Comparison of ENCODE assay signal across 17 cellular contexts in genomic region chr14:39094515-39094914, GRCh38. TPM values are rescaled to one million over a fixed set of nuclear protein-coding genes. Genes with fewer than 3 reads are reported as not detected.
DNase-seq lines count a peak whose midpoint lies in the region; ATAC-seq and TF ChIP-seq lines count a peak whose summit lies in the region.
"Had no signal": no experiment of that assay in that cellular context is flagged by ENCODE, and none has a peak within 500 bp of the region (broad histone marks: within the 10 kb centered on the region; RNA-seq: fewer than 3 reads in every experiment).

No MANE protein-coding gene starts in this region.

- TF ChIP-seq CTCF in CD8-positive, alpha-beta T cell (IDR thresholded peaks at IDR 0.05), result no peak
- TF ChIP-seq CTCF in progenitor cell of endocrine pancreas (IDR thresholded peaks at IDR 0.05; ENCODE audit: unreplicated experiment), result no peak

- POLR2A ChIA-PET in CD8-positive, alpha-beta T cell (lab: Charles Lee), result no interaction called here

- H3K27ac Mint-ChIP-seq in activated naive CD4-positive, alpha-beta T cell treated with anti-CD3 and anti-CD28 coated beads, Interleukin-2, amount 50 U/mL, for 24 hours, result peak overlapping the region; percentile 71
- H3K27ac Mint-ChIP-seq in activated naive CD4-positive, alpha-beta T cell treated with anti-CD3 and anti-CD28 coated beads, Interleukin-2, amount 10 ng/mL, durations not matched to agents 7 days and 5 days, result no peak overlapping the region
- H3K27ac Mint-ChIP-seq in CD8-positive, alpha-beta T cell, result peak overlapping the region; percentile 55
- peak overlapping the region; percentile 71 for H3K27ac Mint-ChIP-seq in activated T-helper 1 cell treated with anti-CD3 and anti-CD28 coated beads, Interleukin-12 subunit alpha, Interleukin-12 subunit beta, Interleukin-2, Interleukin-4 antibody, amounts not matched to agents 30 ng/mL and 10 ng/mL and 1 ng/mL, durations not matched to agents 14 hours and 24 hours and 36 hours
- H3K27ac Mint-ChIP-seq in progenitor cell of endocrine pancreas, result peak overlapping the region; percentile 5
- no peak overlapping the region for H3K27ac Mint-ChIP-seq in activated CD8-positive, alpha-beta memory T cell treated with anti-CD3 and anti-CD28 coated beads, Interleukin-2, amount 10 ng/mL, durations not matched to agents 7 days and 5 days
- H3K27ac Mint-ChIP-seq: GM23338 had no signal

- H3K4me3 ChIP-seq in CD8-positive, alpha-beta T cell (ENCODE audit: low read depth, low read length), result no peak overlapping the region
- H3K4me3 ChIP-seq: GM23338 had no signal

- H3K36me3 ChIP-seq in CD8-positive, alpha-beta T cell (ENCODE audit: insufficient read depth, low read length), result peaks cover 9% of the 10 kb centered on the region

- no peak overlapping the region for H3K27ac ChIP-seq in CD8-positive, alpha-beta T cell (ENCODE audit: low read depth, low read length)

- no peak for ATAC-seq in CD8-positive, alpha-beta T cell
- no peak for ATAC-seq in HG03139 (IDR thresholded peaks at IDR 0.05; ENCODE audit: unreplicated experiment)
- no peak for ATAC-seq in activated CD8-positive, alpha-beta memory T cell treated with anti-CD3 and anti-CD28 coated beads, Interleukin-2, amount 10 ng/mL, durations not matched to agents 7 days and 5 days
- ATAC-seq: GM23338 had no signal

- peaks cover 14% of the 10 kb centered on the region for H3K36me3 Mint-ChIP-seq in activated naive CD4-positive, alpha-beta T cell treated with anti-CD3 and anti-CD28 coated beads, Interleukin-2, amount 50 U/mL, for 24 hours
- H3K36me3 Mint-ChIP-seq in activated naive CD4-positive, alpha-beta T cell treated with anti-CD3 and anti-CD28 coated beads, Interleukin-2, amount 10 ng/mL, durations not matched to agents 7 days and 5 days, result peaks cover 39% of the 10 kb centered on the region
- peaks cover 58% of the 10 kb centered on the region for H3K36me3 Mint-ChIP-seq in CD8-positive, alpha-beta T cell
- H3K36me3 Mint-ChIP-seq in activated T-helper 1 cell treated with anti-CD3 and anti-CD28 coated beads, Interleukin-12 subunit alpha, Interleukin-12 subunit beta, Interleukin-2, Interleukin-4 antibody, amounts not matched to agents 30 ng/mL and 10 ng/mL and 1 ng/mL, durations not matched to agents 14 hours and 24 hours and 36 hours (ENCODE audit: low read depth), result peaks cover 33% of the 10 kb centered on the region
- peaks cover 26% of the 10 kb centered on the region for H3K36me3 Mint-ChIP-seq in progenitor cell of endocrine pancreas (ENCODE audit: insufficient read depth)
- H3K36me3 Mint-ChIP-seq in activated CD8-positive, alpha-beta memory T cell treated with anti-CD3 and anti-CD28 coated beads, Interleukin-2, amount 10 ng/mL, durations not matched to agents 7 days and 5 days, result peaks cover 51% of the 10 kb centered on the region

- CTCF ChIA-PET in activated naive CD4-positive, alpha-beta T cell treated with anti-CD3 and anti-CD28 coated beads, Interleukin-2, amount 10 ng/mL, durations not matched to agents 7 days and 5 days (lab: Charles Lee), result interaction anchor here (0.7 to 1.0 kb wide), 2 partner anchors 54 to 258 kb away, joined by 3 read pairs; no protein-coding TSS in a partner anchor
- CTCF ChIA-PET in CD8-positive, alpha-beta T cell (lab: Charles Lee), result no interaction called here
- CTCF ChIA-PET in activated CD8-positive, alpha-beta memory T cell treated with anti-CD3 and anti-CD28 coated beads, Interleukin-2, amount 10 ng/mL, durations not matched to agents 7 days and 5 days (lab: Charles Lee), result interaction anchor here (0.9 to 1.1 kb wide), 2 partner anchors 13 to 288 kb away, joined by 3 read pairs; no protein-coding TSS in a partner anchor

- no peaks in the 10 kb centered on the region for H3K9me3 Mint-ChIP-seq in activated naive CD4-positive, alpha-beta T cell treated with anti-CD3 and anti-CD28 coated beads, Interleukin-2, amount 50 U/mL, for 24 hours
- H3K9me3 Mint-ChIP-seq in activated naive CD4-positive, alpha-beta T cell treated with anti-CD3 and anti-CD28 coated beads, Interleukin-2, amount 10 ng/mL, durations not matched to agents 7 days and 5 days, result no peaks in the 10 kb centered on the region
- H3K9me3 Mint-ChIP-seq in CD8-positive, alpha-beta T cell, result no peaks in the 10 kb centered on the region
- no peaks in the 10 kb centered on the region for H3K9me3 Mint-ChIP-seq in activated T-helper 1 cell treated with anti-CD3 and anti-CD28 coated beads, Interleukin-12 subunit alpha, Interleukin-12 subunit beta, Interleukin-2, Interleukin-4 antibody, amounts not matched to agents 30 ng/mL and 10 ng/mL and 1 ng/mL, durations not matched to agents 14 hours and 24 hours and 36 hours
- H3K9me3 Mint-ChIP-seq in progenitor cell of endocrine pancreas (ENCODE audit: low read depth), result no peaks in the 10 kb centered on the region
- no peaks in the 10 kb centered on the region for H3K9me3 Mint-ChIP-seq in activated CD8-positive, alpha-beta memory T cell treated with anti-CD3 and anti-CD28 coated beads, Interleukin-2, amount 10 ng/mL, durations not matched to agents 7 days and 5 days (ENCODE audit: low read depth)
- H3K9me3 Mint-ChIP-seq: GM23338 had no signal

- DNase-seq in activated naive CD4-positive, alpha-beta T cell treated with anti-CD3 and anti-CD28 coated beads, Interleukin-2, amount 10 ng/mL, durations not matched to agents 7 days and 5 days, result no peak
- DNase-seq in CD8-positive, alpha-beta T cell, result no peak
- no peak for DNase-seq in activated T-helper 1 cell treated with anti-CD3 and anti-CD28 coated beads, Interleukin-12 subunit alpha, Interleukin-12 subunit beta, Interleukin-2, Interleukin-4 antibody, amounts not matched to agents 30 ng/mL and 10 ng/mL and 1 ng/mL, durations not matched to agents 14 hours and 24 hours and 36 hours (ENCODE audit: low spot score)
- no peak for DNase-seq in progenitor cell of endocrine pancreas (ENCODE audit: low spot score, unreplicated experiment)
- DNase-seq in NCI-H1092 treated with DMSO at 0.1 percent for 48 hours (lab: John Stamatoyannopoulos, UW), result no peak
- DNase-seq in activated CD8-positive, alpha-beta memory T cell treated with anti-CD3 and anti-CD28 coated beads, Interleukin-2, amount 10 ng/mL, durations not matched to agents 7 days and 5 days, result no peak
- DNase-seq: ACHN, C1 segment of cervical spinal cord, Caco-2, GF-D8, HCEC 1CT, NCI-H1105, NCI-H345, NCI-H524 treated with DMSO at 0.1 percent for 48 hours had no signal

- no peaks in the 10 kb centered on the region for H3K27me3 ChIP-seq in CD8-positive, alpha-beta T cell (ENCODE audit: insufficient read depth, low read length)

- H3K27me3 Mint-ChIP-seq in activated naive CD4-positive, alpha-beta T cell treated with anti-CD3 and anti-CD28 coated beads, Interleukin-2, amount 50 U/mL, for 24 hours, result no peaks in the 10 kb centered on the region
- H3K27me3 Mint-ChIP-seq in activated naive CD4-positive, alpha-beta T cell treated with anti-CD3 and anti-CD28 coated beads, Interleukin-2, amount 10 ng/mL, durations not matched to agents 7 days and 5 days, result no peaks in the 10 kb centered on the region
- H3K27me3 Mint-ChIP-seq in CD8-positive, alpha-beta T cell (ENCODE audit: low read depth), result no peaks in the 10 kb centered on the region
- H3K27me3 Mint-ChIP-seq in activated T-helper 1 cell treated with anti-CD3 and anti-CD28 coated beads, Interleukin-12 subunit alpha, Interleukin-12 subunit beta, Interleukin-2, Interleukin-4 antibody, amounts not matched to agents 30 ng/mL and 10 ng/mL and 1 ng/mL, durations not matched to agents 14 hours and 24 hours and 36 hours (ENCODE audit: insufficient read depth), result no peaks in the 10 kb centered on the region
- no peaks in the 10 kb centered on the region for H3K27me3 Mint-ChIP-seq in progenitor cell of endocrine pancreas
- no peaks in the 10 kb centered on the region for H3K27me3 Mint-ChIP-seq in activated CD8-positive, alpha-beta memory T cell treated with anti-CD3 and anti-CD28 coated beads, Interleukin-2, amount 10 ng/mL, durations not matched to agents 7 days and 5 days

- H3K9me3 ChIP-seq in CD8-positive, alpha-beta T cell (ENCODE audit: low read length), result no peaks in the 10 kb centered on the region
- H3K9me3 ChIP-seq: Caco-2 had no signal

- H3K4me1 Mint-ChIP-seq in activated naive CD4-positive, alpha-beta T cell treated with anti-CD3 and anti-CD28 coated beads, Interleukin-2, amount 50 U/mL, for 24 hours, result peaks cover 42% of the 10 kb centered on the region
- peaks cover 31% of the 10 kb centered on the region for H3K4me1 Mint-ChIP-seq in activated naive CD4-positive, alpha-beta T cell treated with anti-CD3 and anti-CD28 coated beads, Interleukin-2, amount 10 ng/mL, durations not matched to agents 7 days and 5 days
- H3K4me1 Mint-ChIP-seq in CD8-positive, alpha-beta T cell (ENCODE audit: low read depth), result peaks cover 41% of the 10 kb centered on the region
- H3K4me1 Mint-ChIP-seq in activated T-helper 1 cell treated with anti-CD3 and anti-CD28 coated beads, Interleukin-12 subunit alpha, Interleukin-12 subunit beta, Interleukin-2, Interleukin-4 antibody, amounts not matched to agents 30 ng/mL and 10 ng/mL and 1 ng/mL, durations not matched to agents 14 hours and 24 hours and 36 hours (ENCODE audit: low read depth), result peaks cover 37% of the 10 kb centered on the region
- peaks cover 2% of the 10 kb centered on the region for H3K4me1 Mint-ChIP-seq in progenitor cell of endocrine pancreas (ENCODE audit: low read depth)
- peaks cover 35% of the 10 kb centered on the region for H3K4me1 Mint-ChIP-seq in activated CD8-positive, alpha-beta memory T cell treated with anti-CD3 and anti-CD28 coated beads, Interleukin-2, amount 10 ng/mL, durations not matched to agents 7 days and 5 days

- H3K4me1 ChIP-seq in CD8-positive, alpha-beta T cell (ENCODE audit: insufficient read depth, low read length), result peaks cover 6% of the 10 kb centered on the region

- intact Hi-C loops in CD8-positive, alpha-beta T cell (cut with DNase I, micrococcal nuclease), result no loop called here
- intact Hi-C loops in activated T-helper 1 cell treated with anti-CD3 and anti-CD28 coated beads, Interleukin-12 subunit alpha, Interleukin-12 subunit beta, Interleukin-2, Interleukin-4 antibody, amounts not matched to agents 30 ng/mL and 10 ng/mL and 1 ng/mL, durations not matched to agents 14 hours and 24 hours and 36 hours (cut with micrococcal nuclease), result no loop called here

- no peak overlapping the region for H3K4me3 Mint-ChIP-seq in activated naive CD4-positive, alpha-beta T cell treated with anti-CD3 and anti-CD28 coated beads, Interleukin-2, amount 50 U/mL, for 24 hours
- no peak overlapping the region for H3K4me3 Mint-ChIP-seq in activated naive CD4-positive, alpha-beta T cell treated with anti-CD3 and anti-CD28 coated beads, Interleukin-2, amount 10 ng/mL, durations not matched to agents 7 days and 5 days
- H3K4me3 Mint-ChIP-seq in CD8-positive, alpha-beta T cell, result no peak overlapping the region
- no peak overlapping the region for H3K4me3 Mint-ChIP-seq in activated T-helper 1 cell treated with anti-CD3 and anti-CD28 coated beads, Interleukin-12 subunit alpha, Interleukin-12 subunit beta, Interleukin-2, Interleukin-4 antibody, amounts not matched to agents 30 ng/mL and 10 ng/mL and 1 ng/mL, durations not matched to agents 14 hours and 24 hours and 36 hours
- H3K4me3 Mint-ChIP-seq in progenitor cell of endocrine pancreas (ENCODE audit: low read depth), result no peak overlapping the region
- no peak overlapping the region for H3K4me3 Mint-ChIP-seq in activated CD8-positive, alpha-beta memory T cell treated with anti-CD3 and anti-CD28 coated beads, Interleukin-2, amount 10 ng/mL, durations not matched to agents 7 days and 5 days
- H3K4me3 Mint-ChIP-seq: GM23338 had no signal

RNA-seq across cellular contexts. Expression of gene SEC23A, which starts 8.5 kb away (rescaled TPM):
- total RNA-seq in CD8-positive, alpha-beta T cell, result 10 to 100 TPM; 61.0 to 62.0 TPM
- total RNA-seq in activated T-helper 1 cell treated with anti-CD3 and anti-CD28 coated beads, Interleukin-12 subunit alpha, Interleukin-12 subunit beta, Interleukin-2, Interleukin-4 antibody, amounts not matched to agents 30 ng/mL and 10 ng/mL and 1 ng/mL, durations not matched to agents 14 hours and 24 hours and 36 hours, result 61.2 and 72.0 TPM in 2 replicates
- 61.9 and 69.5 TPM in 2 replicates for total RNA-seq in progenitor cell of endocrine pancreas
- total RNA-seq in activated CD8-positive, alpha-beta memory T cell treated with anti-CD3 and anti-CD28 coated beads, Interleukin-2, amount 10 ng/mL, durations not matched to agents 7 days and 5 days, result 10 to 100 TPM; 43.7 to 54.3 TPM

RNA-seq across cellular contexts. Expression of gene GEMIN2, which starts 19.6 kb away (rescaled TPM):
- 10 to 100 TPM; 14.0 to 14.5 TPM for total RNA-seq in CD8-positive, alpha-beta T cell
- total RNA-seq in activated T-helper 1 cell treated with anti-CD3 and anti-CD28 coated beads, Interleukin-12 subunit alpha, Interleukin-12 subunit beta, Interleukin-2, Interleukin-4 antibody, amounts not matched to agents 30 ng/mL and 10 ng/mL and 1 ng/mL, durations not matched to agents 14 hours and 24 hours and 36 hours, result 22.2 and 23.7 TPM in 2 replicates
- total RNA-seq in progenitor cell of endocrine pancreas, result 23.7 and 24.3 TPM in 2 replicates
- total RNA-seq in activated CD8-positive, alpha-beta memory T cell treated with anti-CD3 and anti-CD28 coated beads, Interleukin-2, amount 10 ng/mL, durations not matched to agents 7 days and 5 days, result 10 to 100 TPM; 22.5 to 26.3 TPM

Comparison
In these comparisons a context has a peak if more than half of its experiments do, and no peak if none do; other contexts are left out.
1. H3K27ac Mint-ChIP-seq: peak in activated naive CD4-positive, alpha-beta T cell treated with anti-CD3 and anti-CD28 coated beads, Interleukin-2, amount 50 U/mL, for 24 hours (single experiment), CD8-positive, alpha-beta T cell (single experiment), activated T-helper 1 cell treated with anti-CD3 and anti-CD28 coated beads, Interleukin-12 subunit alpha, Interleukin-12 subunit beta, Interleukin-2, Interleukin-4 antibody, amounts not matched to agents 30 ng/mL and 10 ng/mL and 1 ng/mL, durations not matched to agents 14 hours and 24 hours and 36 hours (single experiment) and progenitor cell of endocrine pancreas (single experiment); none in activated naive CD4-positive, alpha-beta T cell treated with anti-CD3 and anti-CD28 coated beads, Interleukin-2, amount 10 ng/mL, durations not matched to agents 7 days and 5 days (single experiment) and activated CD8-positive, alpha-beta memory T cell treated with anti-CD3 and anti-CD28 coated beads, Interleukin-2, amount 10 ng/mL, durations not matched to agents 7 days and 5 days (single experiment).